Comparison of ENCODE assay signal across 19 cellular contexts in the genomic region with DNA sequence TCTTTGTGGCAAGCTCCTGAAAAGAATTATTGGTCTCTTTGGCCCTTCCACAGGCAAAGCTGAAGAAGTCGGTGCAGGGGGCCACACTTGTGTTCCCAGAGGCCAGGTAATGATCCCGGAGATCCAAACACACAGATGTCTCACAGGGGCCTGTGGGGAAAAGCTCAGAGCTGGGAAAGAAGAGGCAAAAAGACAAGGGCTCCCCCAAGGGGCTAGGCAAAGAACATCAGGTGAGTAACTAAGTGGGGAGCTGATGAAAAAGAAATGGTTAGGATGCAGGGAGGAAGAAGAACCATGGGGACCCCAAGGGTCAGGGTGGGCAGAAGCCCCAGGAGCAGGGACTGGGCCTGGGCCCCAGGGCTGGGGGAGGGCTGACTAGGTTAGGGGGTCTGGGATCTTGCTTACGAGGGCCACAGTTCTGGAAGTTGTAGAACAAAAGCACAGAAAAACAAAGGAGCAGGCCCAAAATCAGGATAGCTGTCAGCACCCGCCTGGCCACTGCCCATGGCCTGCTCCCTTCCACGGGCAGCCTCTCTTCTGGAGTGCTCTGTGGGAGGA. TPM values are rescaled to one million over a fixed set of nuclear protein-coding genes. Genes with fewer than 3 reads are reported as not detected.
DNase-seq lines count a peak whose midpoint lies in the region; ATAC-seq and TF ChIP-seq lines count a peak whose summit lies in the region.
"Had no signal": no experiment of that assay in that cellular context is flagged by ENCODE, and none has a peak within 500 bp of the region (broad histone marks: within the 10 kb centered on the region; RNA-seq: fewer than 3 reads in every experiment).

No MANE protein-coding gene starts in this region.

- no peak for TF ChIP-seq POLR2A in prostate gland (IDR thresholded peaks at IDR 0.05)

- no peaks in the 10 kb centered on the region for H3K27me3 ChIP-seq in prostate gland (replicated peaks; ENCODE audit: insufficient read depth)
- H3K27me3 ChIP-seq: ascending aorta, MG63 had no signal

- H3K9me3 ChIP-seq in prostate gland, result no peaks in the 10 kb centered on the region
- H3K9me3 ChIP-seq: A549, ascending aorta, MG63 had no signal

- H3K4me1 ChIP-seq in prostate gland (replicated peaks), result no peaks in the 10 kb centered on the region
- H3K4me1 ChIP-seq: ascending aorta had no signal

- intact Hi-C loops in prostate gland (cut with DNase I), result no loop called here

- H3K27ac ChIP-seq in VCaP (no peak overlapping the region), prostate gland (no peak overlapping the region)
- H3K27ac ChIP-seq: A549, ascending aorta had no signal

- 92% methylated on average over 5 of the region's 5 CpGs for WGBS in prostate gland

- no peak for ATAC-seq in GM19035 (IDR thresholded peaks at IDR 0.05; ENCODE audit: unreplicated experiment)
- ATAC-seq: activated T-helper 17 cell treated with anti-CD3 and anti-CD28 coated beads, Interleukin-2, amount 50 U/mL, for 72 hours had no signal

- no peaks in the 10 kb centered on the region for H3K36me3 ChIP-seq in prostate gland
- H3K36me3 ChIP-seq: ascending aorta, MG63 had no signal

- peak; percentile 78 for TF ChIP-seq CTCF in VCaP (conservative IDR thresholded peaks at IDR 0.05)
- TF ChIP-seq CTCF in prostate gland (IDR thresholded peaks at IDR 0.05), result peak in 3 of 4 experiments; percentile 13 to 42 (median 29)

- no peak overlapping the region for H3K4me3 ChIP-seq in prostate gland
- H3K4me3 ChIP-seq: A549, ascending aorta, MG63 had no signal

- DNase-seq in SIG-M5 treated with dmso at 0.1 percent for 504 hours (lab: John Stamatoyannopoulos, UW; ENCODE audit: unreplicated experiment) (peak; percentile 24), SIG-M5 (lab: John Stamatoyannopoulos, UW) (no peak), Kasumi-1 (lab: John Stamatoyannopoulos, UW) (peak; percentile 16 to 56), prostate gland (ENCODE audit: low spot score) (no peak), Ammon's horn (ENCODE audit: low spot score) (no peak), T-helper 1 cell (no peak)
- DNase-seq: DMS 273 treated with DMSO at 0.1 percent for 48 hours; immature natural killer cell; MG63; midbrain; NCI-H2171; stimulated activated CD4-positive, alpha-beta T cell treated with anti-CD3 and anti-CD28 coated beads, Interleukin-12 subunit alpha, Interleukin-12 subunit beta, amount 100 ng/mL, for 4 hours had no signal

RNA-seq across cellular contexts. Expression of a gene that starts 1.1 kb away (rescaled TPM):
- total RNA-seq in prostate gland, result 10 to 100 TPM in 1 of 2 donors, under 1 TPM in 1; 0.09 to 61.5 TPM
- total RNA-seq: ascending aorta had no signal

RNA-seq across cellular contexts. Expression of a gene that starts 21.8 kb away (rescaled TPM):
- 1 to 10 TPM in 1 of 2 donors, not detected in 1; 6.4 TPM for total RNA-seq in prostate gland
- total RNA-seq: activated T-helper 17 cell treated with anti-CD3 and anti-CD28 coated beads, Interleukin-2, amount 50 U/mL, for 72 hours; ascending aorta; omental fat pad; temporal lobe had no signal

RNA-seq across cellular contexts. Expression of a gene that starts 27.5 kb away (rescaled TPM):
- total RNA-seq in prostate gland, result not detected
- total RNA-seq: ascending aorta, omental fat pad, temporal lobe had no signal

Comparison
In these comparisons a context has a peak if more than half of its experiments do, and no peak if none do; other contexts are left out.
1. DNase-seq: peak in SIG-M5 treated with dmso at 0.1 percent for 504 hours (single experiment) and Kasumi-1 (2 of 2); none in SIG-M5 (single experiment), prostate gland (single experiment), Ammon's horn (single experiment) and T-helper 1 cell (0 of 5).